ENCODE assay signal across 1 cellular context in genomic region chr14:104246401-104247335, GRCh38.
TF ChIP-seq lines count a peak whose summit lies in the region.

No MANE protein-coding gene starts in this region.

TF ChIP-seq in A549, 52 proteins besides CTCF, POLR2A, EP300 and RAD21 (continued from another document):
- TF ChIP-seq KDM1A (IDR thresholded peaks at IDR 0.05; ENCODE audit: low read depth) = no peak
- TF ChIP-seq FOSL2 (IDR thresholded peaks at IDR 0.05) = no peak
- TF ChIP-seq FOSL2 (CRISPR knock-in tag; IDR thresholded peaks at IDR 0.05) = no peak
- no peak for TF ChIP-seq CHD4 (IDR thresholded peaks at IDR 0.05; ENCODE audit: borderline replicate concordance)
TF ChIP-seq in A549: peak in this region for 0.
